Comparison of ENCODE assay signal across 22 cellular contexts in genomic region chr12:9796916-9797315, GRCh38. TPM values are rescaled to one million over a fixed set of nuclear protein-coding genes. Genes with fewer than 3 reads are reported as not detected.
DNase-seq lines count a peak whose midpoint lies in the region; ATAC-seq and TF ChIP-seq lines count a peak whose summit lies in the region.
"Had no signal": no experiment of that assay in that cellular context is flagged by ENCODE, and none has a peak within 500 bp of the region (broad histone marks: within the 10 kb centered on the region; RNA-seq: fewer than 3 reads in every experiment).

No MANE protein-coding gene starts in this region.

- peaks cover 54% of the 10 kb centered on the region for H3K4me1 Mint-ChIP-seq in T-helper 2 cell treated with Interferon-gamma antibody and Interleukin-4, amounts not matched to agents 5 μg/mL and 100 μg/mL, for 36 hours (ENCODE audit: low read depth)
- H3K4me1 Mint-ChIP-seq in activated T-helper 17 cell treated with anti-CD3 and anti-CD28 coated beads, Interleukin-2, amount 50 U/mL, for 72 hours = peaks cover 36% of the 10 kb centered on the region
- H3K4me1 Mint-ChIP-seq in naive thymus-derived CD4-positive, alpha-beta T cell = peaks cover 41 to 63% (median 56%) of the 10 kb centered on the region in 7 donors

- CTCF ChIA-PET in HEK293T (lab: Yijun Ruan, JAX) = no interaction called here
- CTCF ChIA-PET in naive thymus-derived CD4-positive, alpha-beta T cell (lab: Charles Lee) = interaction anchor here (0.6 to 10.7 kb wide), 12 partner anchors 10 to 165 kb away, joined by 3 to 616 read pairs (median 5); partner anchors contain the start of gene CD69

- peak overlapping the region; percentile 73 for H3K4me3 Mint-ChIP-seq in T-helper 2 cell treated with Interferon-gamma antibody and Interleukin-4, amounts not matched to agents 5 μg/mL and 100 μg/mL, for 36 hours
- peak overlapping the region; percentile 73 for H3K4me3 Mint-ChIP-seq in activated T-helper 17 cell treated with anti-CD3 and anti-CD28 coated beads, Interleukin-2, amount 50 U/mL, for 72 hours
- H3K4me3 Mint-ChIP-seq in naive thymus-derived CD4-positive, alpha-beta T cell = peak overlapping the region; percentile 17 to 91 (median 79)

- TF ChIP-seq CTCF in heart right ventricle (IDR thresholded peaks at IDR 0.05) = no peak

- ATAC-seq in activated T-helper 17 cell treated with anti-CD3 and anti-CD28 coated beads, Interleukin-2, amount 50 U/mL, for 72 hours (replicated peaks) = no peak
- no peak for ATAC-seq in naive thymus-derived CD4-positive, alpha-beta T cell
- ATAC-seq in heart right ventricle = no peak
- ATAC-seq in GM21381 (IDR thresholded peaks at IDR 0.05; ENCODE audit: unreplicated experiment) = no peak
- ATAC-seq: foreskin keratinocyte had no signal

- POLR2A ChIA-PET in HEK293T (lab: Yijun Ruan, JAX) = no interaction called here
- POLR2A ChIA-PET in naive thymus-derived CD4-positive, alpha-beta T cell (lab: Charles Lee) = interaction anchor here (0.7 to 10.6 kb wide), 13 partner anchors 12 to 163 kb away, joined by 3 to 433 read pairs (median 4); partner anchors contain the start of genes CD69 and CLEC2B

- H3K9me3 Mint-ChIP-seq in T-helper 2 cell treated with Interferon-gamma antibody and Interleukin-4, amounts not matched to agents 5 μg/mL and 100 μg/mL, for 36 hours = peaks cover 3% of the 10 kb centered on the region
- no peaks in the 10 kb centered on the region for H3K9me3 Mint-ChIP-seq in activated T-helper 17 cell treated with anti-CD3 and anti-CD28 coated beads, Interleukin-2, amount 50 U/mL, for 72 hours
- H3K9me3 Mint-ChIP-seq in naive thymus-derived CD4-positive, alpha-beta T cell = peaks cover 0 to 7% (median 0%) of the 10 kb centered on the region in 11 donors

- DNase-seq in T-helper 2 cell treated with Interferon-gamma antibody and Interleukin-4, amounts not matched to agents 5 μg/mL and 100 μg/mL, for 36 hours (ENCODE audit: low spot score) = no peak
- DNase-seq in T-helper 2 cell (no peak), HEK293T (ENCODE audit: extremely low spot score) (no peak), heart right ventricle (no peak)
- no peak for DNase-seq in naive thymus-derived CD4-positive, alpha-beta T cell
- no peak for DNase-seq in NK-92 treated with Interleukin-12 subunit alpha and Interleukin-12 subunit beta, amount 100 ng/mL, for 24 hours (lab: John Stamatoyannopoulos, UW)
- DNase-seq: 8988T; activated CD4-positive, CD25-positive, alpha-beta regulatory T cell; Calu3; effector CD8-positive, alpha-beta T cell; foreskin keratinocyte; GM23248; NCI-H1092; SK-N-SH; stimulated activated CD4-positive, alpha-beta T cell treated with anti-CD3 and anti-CD28 coated beads, Interleukin-2, amount 100 ng/mL, for 24 hours; stimulated activated CD8-positive, alpha-beta memory T cell treated with anti-CD3 and anti-CD28 coated beads, Interleukin-4, amount 100 ng/mL, for 48 hours had no signal

- H3K36me3 Mint-ChIP-seq in T-helper 2 cell treated with Interferon-gamma antibody and Interleukin-4, amounts not matched to agents 5 μg/mL and 100 μg/mL, for 36 hours (ENCODE audit: low read depth) = peaks cover 1% of the 10 kb centered on the region
- H3K36me3 Mint-ChIP-seq in activated T-helper 17 cell treated with anti-CD3 and anti-CD28 coated beads, Interleukin-2, amount 50 U/mL, for 72 hours (ENCODE audit: low read depth) = no peaks in the 10 kb centered on the region
- peaks cover 0 to 10% (median 0%) of the 10 kb centered on the region in 5 donors for H3K36me3 Mint-ChIP-seq in naive thymus-derived CD4-positive, alpha-beta T cell

- H3K27ac ChIP-seq in naive thymus-derived CD4-positive, alpha-beta T cell (ENCODE audit: low read depth, low read length) = peak overlapping the region; percentile 64
- peak overlapping the region in 1 of 10 donors; percentile 32 for H3K27ac ChIP-seq in heart right ventricle
- H3K27ac ChIP-seq: foreskin keratinocyte, GM23248, right atrium auricular region, tibial nerve had no signal

- no peaks in the 10 kb centered on the region for H3K27me3 ChIP-seq in naive thymus-derived CD4-positive, alpha-beta T cell (ENCODE audit: control insufficient read depth in 2 of 2, insufficient read depth in 2 of 2, low read length in 2 of 2)
- no peaks in the 10 kb centered on the region for H3K27me3 ChIP-seq in heart right ventricle
- H3K27me3 ChIP-seq: foreskin keratinocyte, right atrium auricular region, tibial nerve had no signal

- 69 to 74% methylated on average over 5 of the region's 5 CpGs for WGBS in heart right ventricle, 2 donors

- H3K27me3 Mint-ChIP-seq in T-helper 2 cell treated with Interferon-gamma antibody and Interleukin-4, amounts not matched to agents 5 μg/mL and 100 μg/mL, for 36 hours (ENCODE audit: low read depth) = peaks cover 3% of the 10 kb centered on the region
- no peaks in the 10 kb centered on the region for H3K27me3 Mint-ChIP-seq in activated T-helper 17 cell treated with anti-CD3 and anti-CD28 coated beads, Interleukin-2, amount 50 U/mL, for 72 hours
- peaks cover 0 to 6% (median 0%) of the 10 kb centered on the region in 5 donors for H3K27me3 Mint-ChIP-seq in naive thymus-derived CD4-positive, alpha-beta T cell

- no peaks in the 10 kb centered on the region for H3K9me3 ChIP-seq in naive thymus-derived CD4-positive, alpha-beta T cell (ENCODE audit: control insufficient read depth in 2 of 3, low read length in 3 of 3)
- H3K9me3 ChIP-seq in heart right ventricle = no peaks in the 10 kb centered on the region
- H3K9me3 ChIP-seq: SK-N-SH, tibial nerve had no signal

- peaks cover 42 to 44% of the 10 kb centered on the region in 2 donors for H3K4me1 ChIP-seq in naive thymus-derived CD4-positive, alpha-beta T cell (ENCODE audit: control insufficient read depth in 2 of 2, insufficient read depth in 2 of 2, low read length in 2 of 2)
- peaks cover 0 to 36% (median 0%) of the 10 kb centered on the region in 9 donors for H3K4me1 ChIP-seq in heart right ventricle
- H3K4me1 ChIP-seq: foreskin keratinocyte, right atrium auricular region had no signal

- peak overlapping the region; percentile 8 for H3K4me3 ChIP-seq in naive thymus-derived CD4-positive, alpha-beta T cell (ENCODE audit: low read length)
- no peak overlapping the region for H3K4me3 ChIP-seq in heart right ventricle
- H3K4me3 ChIP-seq: GM23248, lung, right atrium auricular region, tibial nerve had no signal

- peak overlapping the region; percentile 85 for H3K27ac Mint-ChIP-seq in T-helper 2 cell treated with Interferon-gamma antibody and Interleukin-4, amounts not matched to agents 5 μg/mL and 100 μg/mL, for 36 hours
- H3K27ac Mint-ChIP-seq in activated T-helper 17 cell treated with anti-CD3 and anti-CD28 coated beads, Interleukin-2, amount 50 U/mL, for 72 hours = peak overlapping the region; percentile 77
- peak overlapping the region; percentile 71 to 95 (median 88) for H3K27ac Mint-ChIP-seq in naive thymus-derived CD4-positive, alpha-beta T cell

- intact Hi-C loops in naive thymus-derived CD4-positive, alpha-beta T cell (cut with micrococcal nuclease) = loop anchor here (1.0 to 10.0 kb wide), 7 partner anchors 36 to 462 kb away; partner anchors contain the start of gene CD69 (in 1 of the 2)
- intact Hi-C loops in heart right ventricle (cut with DNase I) = loop anchor here in 1 of 10 donors (5.0 kb wide), 1 partner anchor 45 kb away; no protein-coding TSS in a partner anchor

- no peaks in the 10 kb centered on the region for H3K36me3 ChIP-seq in naive thymus-derived CD4-positive, alpha-beta T cell (ENCODE audit: control insufficient read depth in 2 of 3, insufficient read depth in 3 of 3, low read length in 3 of 3)
- no peaks in the 10 kb centered on the region for H3K36me3 ChIP-seq in heart right ventricle
- H3K36me3 ChIP-seq: right atrium auricular region, tibial nerve had no signal

TF ChIP-seq in HEK293T, 16 proteins besides CTCF, POLR2A, EP300 and RAD21:
- TF ChIP-seq ELF4 (IDR thresholded peaks at IDR 0.05) = peak; percentile 57
- TF ChIP-seq ZNF384 (IDR thresholded peaks at IDR 0.05) = no peak

RNA-seq across cellular contexts. Expression of gene KLRF1, which starts 30.4 kb away (rescaled TPM):
- total RNA-seq in activated T-helper 17 cell treated with anti-CD3 and anti-CD28 coated beads, Interleukin-2, amount 50 U/mL, for 72 hours = not detected
- 10 to 100 TPM in 1 of 5 experiments, 1 to 10 TPM in 2, under 1 TPM in 2; 0.35 to 34.8 (median 1.0) TPM for total RNA-seq in naive thymus-derived CD4-positive, alpha-beta T cell
- 1 to 10 TPM; 1.3 to 1.6 TPM for polyA plus RNA-seq in naive thymus-derived CD4-positive, alpha-beta T cell
- total RNA-seq in heart right ventricle = 1 to 10 TPM in 1 of 10 donors, under 1 TPM in 3, not detected in 6; 0.19 to 1.8 (median 0.40) TPM
- 1 to 10 TPM in 1 of 2 donors, under 1 TPM in 1; 0.19 to 2.3 TPM for polyA plus RNA-seq in heart right ventricle
- total RNA-seq: Calu3, GM23248 had no signal
- polyA plus RNA-seq: GM23248, neural cell, SK-N-SH had no signal

RNA-seq across cellular contexts. Expression of gene CD69, which starts 36.2 kb away (rescaled TPM):
- total RNA-seq in activated T-helper 17 cell treated with anti-CD3 and anti-CD28 coated beads, Interleukin-2, amount 50 U/mL, for 72 hours = 100 to 1,000 TPM in 1 of 2 donors, 10 to 100 TPM in 1; 51.8 to 150 TPM
- 100 to 1,000 TPM in 3 of 5 experiments, 10 to 100 TPM in 2; 25.8 to 588 (median 125) TPM for total RNA-seq in naive thymus-derived CD4-positive, alpha-beta T cell
- 100 to 1,000 TPM; 113 to 201 TPM for polyA plus RNA-seq in naive thymus-derived CD4-positive, alpha-beta T cell
- 1 to 10 TPM in 3 of 10 donors, under 1 TPM in 5, not detected in 2; 0.17 to 6.2 (median 0.50) TPM for total RNA-seq in heart right ventricle
- polyA plus RNA-seq in heart right ventricle = under 1 TPM; 0.22 to 0.55 TPM
- total RNA-seq: foreskin keratinocyte, GM23248 had no signal
- polyA plus RNA-seq: foreskin keratinocyte, GM23248, SK-N-SH had no signal
